Comparison of ENCODE assay signal across 7 cellular contexts in genomic region chr1:35282172-35282571, GRCh38.
"Had no signal": no experiment of that assay in that cellular context is flagged by ENCODE, and none has a peak within 500 bp of the region (broad histone marks: within the 10 kb centered on the region; RNA-seq: fewer than 3 reads in every experiment).

No MANE protein-coding gene starts in this region.

- H3K4me3 ChIP-seq: GM23338 had no signal

- H3K9ac ChIP-seq: KMS-11 had no signal

- DNase-seq: H9, HCEC 1CT, IMR-90, KBM-7 had no signal

- H3K4me2 ChIP-seq: GM23338, KMS-11 had no signal

- H3K27ac ChIP-seq: HL-60, KMS-11 had no signal

- H3K27ac Mint-ChIP-seq: GM23338, H9 had no signal

- H3K4me1 Mint-ChIP-seq: GM23338 had no signal

- H3K4me3 Mint-ChIP-seq: GM23338, H9 had no signal

- H2AFZ ChIP-seq: GM23338 had no signal

- ATAC-seq: GM23338 had no signal
